22 cellular contexts compared by ENCODE assay signal in genomic region chr2:162968306-162968705, GRCh38.
"Had no signal": no experiment of that assay in that cellular context is flagged by ENCODE, and none has a peak within 500 bp of the region (broad histone marks: within the 10 kb centered on the region; RNA-seq: fewer than 3 reads in every experiment).

No MANE protein-coding gene starts in this region.

- H3K27ac ChIP-seq: colonic mucosa, epithelial cell of prostate, gastrocnemius medialis, heart left ventricle, hepatocyte, left lung, parathyroid adenoma, right atrium auricular region, sigmoid colon, thoracic aorta, tibial nerve, upper lobe of left lung had no signal

- H3K27me3 ChIP-seq: colonic mucosa, gastrocnemius medialis, heart left ventricle, hepatocyte, left lung, right atrium auricular region, sigmoid colon, tibial nerve, upper lobe of left lung had no signal

- H3K36me3 ChIP-seq: colonic mucosa, gastrocnemius medialis, heart left ventricle, left lung, right atrium auricular region, sigmoid colon, thoracic aorta, tibial nerve, upper lobe of left lung had no signal

- DNase-seq: colonic mucosa; effector CD8-positive, alpha-beta T cell; endodermal cell; foreskin fibroblast; gastrocnemius medialis; heart left ventricle; kidney; left lung; mesenchymal stem cell; mucosa of descending colon; naive B cell; sigmoid colon; stimulated activated CD4-positive, alpha-beta T cell treated with anti-CD3 and anti-CD28 coated beads, Interleukin-2, amount 100 ng/mL, for 24 hours; stimulated activated CD4-positive, alpha-beta T cell treated with anti-CD3 and anti-CD28 coated beads, Interleukin-4, amount 100 ng/mL, for 24 hours; stimulated activated naive CD4-positive, alpha-beta T cell treated with Interleukin-2 at 50 U/mL for 16 hours; upper lobe of left lung had no signal

- H3K4me3 ChIP-seq: colonic mucosa, gastrocnemius medialis, heart left ventricle, hepatocyte, left lung, mucosa of descending colon, right atrium auricular region, sigmoid colon, thoracic aorta, tibial nerve, upper lobe of left lung had no signal

- H3K4me1 ChIP-seq: colonic mucosa, gastrocnemius medialis, heart left ventricle, left lung, parathyroid adenoma, right atrium auricular region, sigmoid colon, tibial nerve, upper lobe of left lung had no signal

- H3K9me3 ChIP-seq: colonic mucosa, gastrocnemius medialis, heart left ventricle, left lung, mucosa of descending colon, right atrium auricular region, sigmoid colon, thoracic aorta, tibial nerve, upper lobe of left lung had no signal
